ENCODE assay signal across 14 cellular contexts in the genomic region with DNA sequence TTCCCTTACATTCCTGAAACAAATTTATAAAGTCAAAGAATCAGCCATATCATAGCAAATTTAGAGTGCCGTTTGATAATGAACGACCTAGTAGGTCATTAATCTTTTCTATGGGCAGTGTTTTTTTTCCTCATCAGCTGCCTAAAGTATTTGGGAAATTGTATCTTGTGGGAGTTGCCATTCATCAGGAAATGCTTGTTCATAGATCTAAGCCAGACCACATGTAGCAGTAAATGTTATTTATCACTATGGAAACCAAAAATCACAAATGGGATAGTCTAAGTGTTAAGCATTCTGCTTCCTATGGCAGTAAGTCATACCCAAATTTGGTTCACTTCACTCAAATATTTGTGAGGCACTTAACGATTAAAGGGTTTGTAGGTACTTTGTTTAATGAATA. TPM values are rescaled to one million over a fixed set of nuclear protein-coding genes. Genes with fewer than 3 reads are reported as not detected.
DNase-seq lines count a peak whose midpoint lies in the region; ATAC-seq and TF ChIP-seq lines count a peak whose summit lies in the region.
"Had no signal": no experiment of that assay in that cellular context is flagged by ENCODE, and none has a peak within 500 bp of the region (broad histone marks: within the 10 kb centered on the region; RNA-seq: fewer than 3 reads in every experiment).

No MANE protein-coding gene starts in this region.

- H3K27ac ChIP-seq in fibroblast of lung (ENCODE audit: insufficient read depth, low read length) (no peak overlapping the region), neural progenitor cell (no peak overlapping the region), adrenal gland (no peak overlapping the region)
- H3K27ac ChIP-seq: 22Rv1 had no signal

- H3K36me3 ChIP-seq in fibroblast of lung (ENCODE audit: control insufficient read depth, insufficient read depth, low read length) (no peaks in the 10 kb centered on the region), neural progenitor cell (peaks cover 4% of the 10 kb centered on the region), adrenal gland (replicated peaks in 1 of 2) (no peaks in the 10 kb centered on the region)

- H3K27me3 Mint-ChIP-seq in neural progenitor cell (ENCODE audit: insufficient read depth, low read depth): no peaks in the 10 kb centered on the region
- H3K27me3 Mint-ChIP-seq: memory B cell had no signal

- no peaks in the 10 kb centered on the region for H4K20me1 ChIP-seq in fibroblast of lung (ENCODE audit: control insufficient read depth, extremely low read depth, insufficient read depth, low read length)
- peaks cover 44% of the 10 kb centered on the region for H4K20me1 ChIP-seq in neural progenitor cell (ENCODE audit: low read depth)

- no peaks in the 10 kb centered on the region for H3K4me1 ChIP-seq in fibroblast of lung (ENCODE audit: control insufficient read depth, extremely low read depth, insufficient read depth, low read length)
- H3K4me1 ChIP-seq in neural progenitor cell: no peaks in the 10 kb centered on the region
- no peaks in the 10 kb centered on the region for H3K4me1 ChIP-seq in adrenal gland (replicated peaks in 1 of 2)

- TF ChIP-seq CTCF in fibroblast of lung (conservative IDR thresholded peaks at IDR 0.05 in 1 of 2, IDR thresholded peaks at IDR 0.05 in 1 of 2; ENCODE audit: low read depth in 1 of 2, low read length in 2 of 2) (no peak), neural progenitor cell (IDR thresholded peaks at IDR 0.05) (no peak), adrenal gland (IDR thresholded peaks at IDR 0.05) (no peak)

- H3K4me1 Mint-ChIP-seq in neural progenitor cell: peaks cover 12% of the 10 kb centered on the region

- no peak for TF ChIP-seq POLR2A in adrenal gland (IDR thresholded peaks at IDR 0.05)

- no peak overlapping the region for H3K4me3 Mint-ChIP-seq in neural progenitor cell
- H3K4me3 Mint-ChIP-seq: memory B cell; stimulated activated effector memory CD8-positive, alpha-beta T cell treated with anti-CD3 and anti-CD28 coated beads, Interleukin-12 subunit alpha, Interleukin-12 subunit beta, amount 100 ng/mL, for 72 hours had no signal

- WGBS in adrenal gland, 4 donors: 40 to 48% (median 42%) methylated on average over 3 of the region's 3 CpGs

- peaks cover 3% of the 10 kb centered on the region for H3K9me3 Mint-ChIP-seq in neural progenitor cell
- H3K9me3 Mint-ChIP-seq: memory B cell; stimulated activated effector memory CD8-positive, alpha-beta T cell treated with anti-CD3 and anti-CD28 coated beads, Interleukin-12 subunit alpha, Interleukin-12 subunit beta, amount 100 ng/mL, for 72 hours had no signal

- no peaks in the 10 kb centered on the region for H3K27me3 ChIP-seq in fibroblast of lung (ENCODE audit: control insufficient read depth, insufficient read depth, low read length)
- no peaks in the 10 kb centered on the region for H3K27me3 ChIP-seq in neural progenitor cell
- no peaks in the 10 kb centered on the region for H3K27me3 ChIP-seq in adrenal gland

- no peak for ATAC-seq in HG03442 (IDR thresholded peaks at IDR 0.05; ENCODE audit: unreplicated experiment)
- ATAC-seq: stimulated activated effector memory CD8-positive, alpha-beta T cell treated with anti-CD3 and anti-CD28 coated beads, Interleukin-12 subunit alpha, Interleukin-12 subunit beta, amount 100 ng/mL, for 72 hours had no signal

- no peaks in the 10 kb centered on the region for H3F3A ChIP-seq in neural progenitor cell (ENCODE audit: low read depth)

- DNase-seq in DMS153 (lab: John Stamatoyannopoulos, UW) (peak; percentile 62), DMS153 treated with DMSO at 0.1 percent for 48 hours (lab: John Stamatoyannopoulos, UW; ENCODE audit: unreplicated experiment) (no peak), SK-MEL-5 (ENCODE audit: low read depth, low spot score) (peak; percentile 43), fibroblast of lung (ENCODE audit: low read depth in 2 of 2) (peak; percentile 58 to 89), neural progenitor cell (ENCODE audit: low spot score) (no peak), adrenal gland (no peak), midbrain (lab: John Stamatoyannopoulos, UW) (no peak)
- DNase-seq: activated effector memory CD4-positive, alpha-beta T cell treated with Interleukin-2 at 50 U/mL for 16 hours; NCI-H774; stimulated activated CD4-positive, alpha-beta T cell treated with anti-CD3 and anti-CD28 coated beads, Interleukin-12 subunit alpha, Interleukin-12 subunit beta, amount 100 ng/mL, for 4 hours had no signal

- H3K4me3 ChIP-seq in fibroblast of lung (replicated peaks in 1 of 4; ENCODE audit: control extremely low read depth in 1 of 4, insufficient read depth in 1 of 4, low read depth in 3 of 4, low read length in 4 of 4): no peak overlapping the region
- no peak overlapping the region for H3K4me3 ChIP-seq in neural progenitor cell
- H3K4me3 ChIP-seq in adrenal gland: no peak overlapping the region

- peaks cover 22% of the 10 kb centered on the region for H3K36me3 Mint-ChIP-seq in neural progenitor cell

- peak overlapping the region; percentile 19 for H3K27ac Mint-ChIP-seq in neural progenitor cell
- H3K27ac Mint-ChIP-seq: memory B cell; stimulated activated effector memory CD8-positive, alpha-beta T cell treated with anti-CD3 and anti-CD28 coated beads, Interleukin-12 subunit alpha, Interleukin-12 subunit beta, amount 100 ng/mL, for 72 hours had no signal

- no peak overlapping the region for H2AFZ ChIP-seq in fibroblast of lung (ENCODE audit: low read length)
- no peak overlapping the region for H2AFZ ChIP-seq in neural progenitor cell (replicated peaks)

- H3K9me3 ChIP-seq in fibroblast of lung (ENCODE audit: control insufficient read depth, insufficient read depth, low read depth, low read length) (no peaks in the 10 kb centered on the region), neural progenitor cell (ENCODE audit: low read depth) (no peaks in the 10 kb centered on the region), adrenal gland (replicated peaks in 1 of 3) (no peaks in the 10 kb centered on the region)

- H3K9ac ChIP-seq in fibroblast of lung (ENCODE audit: insufficient read depth, low read length) (no peak overlapping the region), neural progenitor cell (no peak overlapping the region)

- no peaks in the 10 kb centered on the region for H3K79me2 ChIP-seq in fibroblast of lung (ENCODE audit: control insufficient read depth, insufficient read depth, low read length)
- peaks cover 67% of the 10 kb centered on the region for H3K79me2 ChIP-seq in neural progenitor cell (ENCODE audit: low read depth)

- intact Hi-C loops in adrenal gland (cut with DNase I): no loop called here

- H3K4me2 ChIP-seq in fibroblast of lung (ENCODE audit: extremely low read depth, insufficient read depth, low read length) (no peak overlapping the region), neural progenitor cell (no peak overlapping the region)

- in situ Hi-C loops in SK-MEL-5 (cut with HindIII; ENCODE audit: low pct_unique_long_range_greater_than_20kb, low sequenced_read_pairs): no loop called here

RNA-seq across cellular contexts. Expression of a gene that starts 52.9 kb away (rescaled TPM):
- total RNA-seq in SK-MEL-5 (2014; rRNA removed; shearing (Covaris generic)): 46.0 and 48.7 TPM in 2 replicates
- 56.2 and 70.3 TPM in 2 replicates for polyA plus RNA-seq in SK-MEL-5 (2015; cell fraction: cytosol; rRNA removed)
- 38.1 and 43.8 TPM in 2 replicates for polyA plus RNA-seq in SK-MEL-5 (2015; cell fraction: nucleus; rRNA removed)
- total RNA-seq in fibroblast of lung (28.8 and 41.0 TPM in 2 replicates), neural progenitor cell (ENCODE audit: low replicate concordance) (32.6 and 55.7 TPM in 2 replicates), adrenal gland (10 to 100 TPM; 40.9 to 79.8 (median 62.9) TPM)
- polyA plus RNA-seq in fibroblast of lung (40.0 and 58.1 TPM in 2 replicates), adrenal gland (10 to 100 TPM; 13.9 to 66.8 (median 20.5) TPM)
- polyA plus RNA-seq in fibroblast of lung (2012): 21.9 and 30.3 TPM in 2 replicates
- polyA minus RNA-seq in fibroblast of lung (ENCODE audit: low replicate concordance): 16.8 and 22.9 TPM in 2 replicates

Comparison
In these comparisons a context has a peak if more than half of its experiments do, and no peak if none do; other contexts are left out.
1. DNase-seq: peak in DMS153 (single experiment), SK-MEL-5 (single experiment) and fibroblast of lung (2 of 2); none in DMS153 treated with DMSO at 0.1 percent for 48 hours (single experiment), neural progenitor cell (single experiment), adrenal gland (0 of 7) and midbrain (single experiment).